Comparison of ENCODE assay signal across 12 cellular contexts in genomic region chr14:20280265-20280664, GRCh38. TPM values are rescaled to one million over a fixed set of nuclear protein-coding genes. Genes with fewer than 3 reads are reported as not detected.
DNase-seq lines count a peak whose midpoint lies in the region; ATAC-seq, FAIRE-seq and TF ChIP-seq lines count a peak whose summit lies in the region.
"Not testable (repeated sequence)": the region's sequence is repeated elsewhere in the genome, so short reads cannot be mapped to it uniquely, and the experiment has no call there.
"Had no signal": no experiment of that assay in that cellular context is flagged by ENCODE, and none has a peak within 500 bp of the region (broad histone marks: within the 10 kb centered on the region; RNA-seq: fewer than 3 reads in every experiment).

No MANE protein-coding gene starts in this region.

- not testable (repeated sequence) for H4K20me1 ChIP-seq in HepG2 (ENCODE audit: insufficient read depth, low read length)

- H3K9me3 ChIP-seq in CD8-positive, alpha-beta memory T cell (ENCODE audit: low read length); T-helper 17 cell (ENCODE audit: control insufficient read depth, low read length, poor library complexity, severe bottlenecking); HepG2 (ENCODE audit: low read length): not testable (repeated sequence)

- H3K36me3 Mint-ChIP-seq in CD8-positive, alpha-beta memory T cell: peaks cover 39 to 53% (median 42%) of the 10 kb centered on the region in 3 donors
- H3K36me3 Mint-ChIP-seq in T-helper 17 cell (ENCODE audit: low read depth): peaks cover 15% of the 10 kb centered on the region
- H3K36me3 Mint-ChIP-seq in activated CD4-positive, alpha-beta memory T cell treated with anti-CD3 and anti-CD28 coated beads for 36 hours: peaks cover 68% of the 10 kb centered on the region

- not testable (repeated sequence) for H3K9me3 Mint-ChIP-seq in CD8-positive, alpha-beta memory T cell
- H3K9me3 Mint-ChIP-seq in activated CD4-positive, alpha-beta memory T cell treated with anti-CD3 and anti-CD28 coated beads for 36 hours: peaks cover 17% of the 10 kb centered on the region

- intact Hi-C loops in activated CD4-positive, alpha-beta memory T cell treated with anti-CD3 and anti-CD28 coated beads for 36 hours (cut with micrococcal nuclease); HepG2 (cut with micrococcal nuclease; ENCODE audit: unreplicated experiment): not testable (repeated sequence)

- TF ChIP-seq POLR2A in HepG2 (IDR thresholded peaks at IDR 0.05; ENCODE audit: insufficient read depth in 1 of 2, low read depth in 2 of 2, low read length in 2 of 2): not testable (repeated sequence)

- peak overlapping the region in 5 of 7 donors; percentile 12 to 59 (median 50) for H3K4me3 Mint-ChIP-seq in CD8-positive, alpha-beta memory T cell
- peak overlapping the region; percentile 63 for H3K4me3 Mint-ChIP-seq in T-helper 17 cell
- H3K4me3 Mint-ChIP-seq in activated CD4-positive, alpha-beta memory T cell treated with anti-CD3 and anti-CD28 coated beads for 36 hours: not testable (repeated sequence)

- H3K27me3 ChIP-seq in CD8-positive, alpha-beta memory T cell (ENCODE audit: insufficient read depth, low read length, poor library complexity, severe bottlenecking); HepG2 (ENCODE audit: control insufficient read depth in 1 of 2, insufficient read depth in 2 of 2, low read length in 2 of 2): not testable (repeated sequence)

- H3K27ac ChIP-seq in CD8-positive, alpha-beta memory T cell (ENCODE audit: low read depth, low read length); HepG2 (ENCODE audit: extremely low read length, insufficient read depth, low read length): not testable (repeated sequence)

- POLR2A ChIA-PET in CD8-positive, alpha-beta memory T cell (lab: Charles Lee); activated CD4-positive, alpha-beta memory T cell treated with anti-CD3 and anti-CD28 coated beads for 36 hours (lab: Charles Lee); HepG2 (lab: Yijun Ruan, JAX): not testable (repeated sequence)

- H3K36me3 ChIP-seq in CD8-positive, alpha-beta memory T cell (ENCODE audit: insufficient read depth, low read length); HepG2 (replicated peaks in 1 of 2; ENCODE audit: control insufficient read depth in 1 of 2, insufficient read depth in 2 of 2, low read length in 2 of 2): not testable (repeated sequence)

- not testable (repeated sequence) for TF ChIP-seq EP300 in HepG2 (IDR thresholded peaks at IDR 0.05; ENCODE audit: low read depth in 2 of 2, low read length in 2 of 2); HepG2 (CRISPR knock-in tag; IDR thresholded peaks at IDR 0.05; ENCODE audit: borderline replicate concordance)

- peaks cover 25 to 36% (median 29%) of the 10 kb centered on the region in 3 donors for H3K4me1 Mint-ChIP-seq in CD8-positive, alpha-beta memory T cell
- H3K4me1 Mint-ChIP-seq in T-helper 17 cell: not testable (repeated sequence)
- H3K4me1 Mint-ChIP-seq in activated CD4-positive, alpha-beta memory T cell treated with anti-CD3 and anti-CD28 coated beads for 36 hours (ENCODE audit: low read depth): peaks cover 21% of the 10 kb centered on the region

- TF ChIP-seq CTCF in HepG2 (CRISPR knock-in tag; IDR thresholded peaks at IDR 0.05): not testable (repeated sequence)

- not testable (repeated sequence) for H3K79me2 ChIP-seq in HepG2 (ENCODE audit: insufficient read depth, low read length)

- TF ChIP-seq RAD21 in HepG2 (CRISPR knock-in tag; IDR thresholded peaks at IDR 0.05): not testable (repeated sequence)

- peak in 2 of 5 donors; percentile 13 to 51 for DNase-seq in CD8-positive, alpha-beta memory T cell
- peak; percentile 1 for DNase-seq in DMS53 treated with DMSO at 0.1 percent for 48 hours (lab: John Stamatoyannopoulos, UW; ENCODE audit: unreplicated experiment)
- DNase-seq in NCI-H2171 (lab: John Stamatoyannopoulos, UW): peak; percentile 5
- peak in 1 of 3 donors; percentile 5 for DNase-seq in T-helper 17 cell
- DNase-seq in activated CD4-positive, alpha-beta memory T cell treated with anti-CD3 and anti-CD28 coated beads for 36 hours: peak; percentile 14
- peak; percentile 63 for DNase-seq in activated effector memory CD4-positive, alpha-beta T cell treated with anti-CD3 and anti-CD28 coated beads, Interleukin-2, amount 50 U/mL, for 16 hours
- peak; percentile 35 for DNase-seq in HepG2 (ENCODE audit: low spot score)
- DNase-seq in ureter (ENCODE audit: low spot score): peak; percentile 60

- FAIRE-seq in HepG2 (lab: Jason Lieb, UNC): not testable (repeated sequence)

- in situ Hi-C loops in HepG2 (cut with HindIII; ENCODE audit: extremely low pct_ligation_motif_present, low pct_unique_long_range_greater_than_20kb): not testable (repeated sequence)

- peak overlapping the region; percentile 36; the same call in 1 of the 2 replicates for H3K4me2 ChIP-seq in HepG2 (ENCODE audit: low read depth, low read length)

- CTCF ChIA-PET in CD8-positive, alpha-beta memory T cell (lab: Charles Lee): interaction anchor here (0.8 kb wide), 1 partner anchor 48 kb away, joined by 3 read pairs; no protein-coding TSS in a partner anchor
- CTCF ChIA-PET in activated CD4-positive, alpha-beta memory T cell treated with anti-CD3 and anti-CD28 coated beads for 36 hours (lab: Charles Lee); HepG2 (lab: Yijun Ruan, JAX; ENCODE audit: low intra/inter-chr PET ratio, low total read pairs): not testable (repeated sequence)

- H3K9ac ChIP-seq in HepG2 (ENCODE audit: insufficient read depth, low read depth, low read length): not testable (repeated sequence)

- not testable (repeated sequence) for H2AFZ ChIP-seq in HepG2 (ENCODE audit: low read length)

- ATAC-seq in T-helper 17 cell, HepG2: not testable (repeated sequence)

- WGBS in HepG2 (ENCODE audit: low lambda C conversion rate): 37% methylated on average over 6 of the region's 7 CpGs

- H3K4me1 ChIP-seq in CD8-positive, alpha-beta memory T cell (ENCODE audit: insufficient read depth, low read length): not testable (repeated sequence)
- H3K4me1 ChIP-seq in HepG2 (ENCODE audit: insufficient read depth, low read length): peaks cover 18% of the 10 kb centered on the region

- not testable (repeated sequence) for H3K27me3 Mint-ChIP-seq in CD8-positive, alpha-beta memory T cell; T-helper 17 cell; activated CD4-positive, alpha-beta memory T cell treated with anti-CD3 and anti-CD28 coated beads for 36 hours

- BruUV-seq in HepG2 (replicated peaks; lab: Mats Ljungman, UMichigan): not testable (repeated sequence)

- peak overlapping the region in 3 of 8 donors; percentile 22 to 82 (median 29) for H3K27ac Mint-ChIP-seq in CD8-positive, alpha-beta memory T cell
- peak overlapping the region; percentile 71 for H3K27ac Mint-ChIP-seq in T-helper 17 cell
- not testable (repeated sequence) for H3K27ac Mint-ChIP-seq in activated CD4-positive, alpha-beta memory T cell treated with anti-CD3 and anti-CD28 coated beads for 36 hours

- not testable (repeated sequence) for H3K4me3 ChIP-seq in CD8-positive, alpha-beta memory T cell (ENCODE audit: low read length); HepG2 (replicated peaks in 1 of 3; ENCODE audit: insufficient read depth in 1 of 3, low read depth in 2 of 3, low read length in 3 of 3)

RNA-seq across cellular contexts. Expression of gene TTC5, which starts 25.5 kb away (rescaled TPM):
- total RNA-seq in CD8-positive, alpha-beta memory T cell: 10 to 100 TPM; 33.2 to 35.0 TPM
- polyA plus RNA-seq in CD8-positive, alpha-beta memory T cell: 21.5 TPM
- total RNA-seq in T-helper 17 cell (10 to 100 TPM; 16.5 TPM), HepG2 (2016; rRNA removed; fragmentation: Illumina TruSeq; extraction: Trizol) (28.5 and 44.6 TPM in 2 replicates), ureter (26.6 TPM)
- 10 to 100 TPM; 19.0 to 22.7 TPM for total RNA-seq in activated CD4-positive, alpha-beta memory T cell treated with anti-CD3 and anti-CD28 coated beads for 36 hours
- 2.1 and 3.3 TPM in 2 replicates for total RNA-seq in HepG2 (2016; cell fraction: cytosol; rRNA removed; fragmentation: Illumina TruSeq; extraction: Trizol; ENCODE audit: low read depth)
- 29.1 and 42.3 TPM in 2 replicates for total RNA-seq in HepG2 (2016; cell fraction: insoluble cytoplasmic fraction; rRNA removed; fragmentation: Illumina TruSeq; extraction: Trizol)
- total RNA-seq in HepG2 (2016; cell fraction: membrane; rRNA removed; fragmentation: Illumina TruSeq; extraction: Trizol): 6.0 and 8.2 TPM in 2 replicates
- total RNA-seq in HepG2 (2016; cell fraction: nucleus; rRNA removed; fragmentation: Illumina TruSeq; extraction: Trizol): 24.1 and 26.3 TPM in 2 replicates
- polyA plus RNA-seq in HepG2 (2011; rRNA removed): 8.2 and 8.7 TPM in 2 replicates
- polyA plus RNA-seq in HepG2 (2011; cell fraction: cytosol; rRNA removed): 7.3 and 7.4 TPM in 2 replicates
- 5.4 and 6.0 TPM in 2 replicates for polyA plus RNA-seq in HepG2 (2011; cell fraction: nucleus; rRNA removed)
- 8.6 and 11.7 TPM in 2 replicates for polyA plus RNA-seq in HepG2 (2012)
- 1.1 and 1.6 TPM in 2 replicates for polyA plus RNA-seq in HepG2 (2016; cell fraction: cytosol; fragmentation: Illumina TruSeq; extraction: Trizol; ENCODE audit: low read depth)
- 22.6 and 24.7 TPM in 2 replicates for polyA plus RNA-seq in HepG2 (2016; cell fraction: insoluble cytoplasmic fraction; fragmentation: Illumina TruSeq; extraction: Trizol; ENCODE audit: low read depth)
- polyA plus RNA-seq in HepG2 (2016; cell fraction: membrane; fragmentation: Illumina TruSeq; extraction: Trizol; ENCODE audit: low read depth): 2.5 and 3.2 TPM in 2 replicates
- 9.8 and 12.7 TPM in 2 replicates for polyA plus RNA-seq in HepG2 (2016; cell fraction: nucleus; fragmentation: Illumina TruSeq; extraction: Trizol; ENCODE audit: insufficient read depth, low read depth)
- polyA minus RNA-seq in HepG2 (2011; rRNA and poly(A)+ RNA removed; ENCODE audit: low replicate concordance): 22.5 and 23.7 TPM in 2 replicates
- polyA minus RNA-seq in HepG2 (2011; cell fraction: cytosol; rRNA and poly(A)+ RNA removed): 13.7 and 14.7 TPM in 2 replicates
- polyA minus RNA-seq in HepG2 (2011; cell fraction: nucleus; rRNA and poly(A)+ RNA removed): 39.7 and 40.9 TPM in 2 replicates

RNA-seq across cellular contexts. Expression of gene OR11H4, which starts 41.2 kb away (rescaled TPM):
- total RNA-seq in CD8-positive, alpha-beta memory T cell: not detected
- not detected for polyA plus RNA-seq in CD8-positive, alpha-beta memory T cell
- not detected for total RNA-seq in T-helper 17 cell
- not detected for total RNA-seq in activated CD4-positive, alpha-beta memory T cell treated with anti-CD3 and anti-CD28 coated beads for 36 hours
- not detected in 2 replicates for total RNA-seq in HepG2 (2016; rRNA removed; fragmentation: Illumina TruSeq; extraction: Trizol)
- total RNA-seq in HepG2 (2016; cell fraction: cytosol; rRNA removed; fragmentation: Illumina TruSeq; extraction: Trizol; ENCODE audit: low read depth): not detected in 2 replicates
- total RNA-seq in HepG2 (2016; cell fraction: insoluble cytoplasmic fraction; rRNA removed; fragmentation: Illumina TruSeq; extraction: Trizol): not detected in 2 replicates
- total RNA-seq in HepG2 (2016; cell fraction: membrane; rRNA removed; fragmentation: Illumina TruSeq; extraction: Trizol): not detected in 2 replicates
- total RNA-seq in HepG2 (2016; cell fraction: nucleus; rRNA removed; fragmentation: Illumina TruSeq; extraction: Trizol): not detected in 2 replicates
- polyA plus RNA-seq in HepG2 (2011; rRNA removed): not detected in 2 replicates
- polyA plus RNA-seq in HepG2 (2011; cell fraction: cytosol; rRNA removed): not detected in 2 replicates
- not detected in 2 replicates for polyA plus RNA-seq in HepG2 (2011; cell fraction: nucleus; rRNA removed)
- polyA plus RNA-seq in HepG2 (2012): not detected in 2 replicates
- polyA plus RNA-seq in HepG2 (2016; cell fraction: cytosol; fragmentation: Illumina TruSeq; extraction: Trizol; ENCODE audit: low read depth): not detected in 2 replicates
- polyA plus RNA-seq in HepG2 (2016; cell fraction: insoluble cytoplasmic fraction; fragmentation: Illumina TruSeq; extraction: Trizol; ENCODE audit: low read depth): not detected in 2 replicates
- polyA plus RNA-seq in HepG2 (2016; cell fraction: membrane; fragmentation: Illumina TruSeq; extraction: Trizol; ENCODE audit: low read depth): not detected in 2 replicates
- not detected in 2 replicates for polyA plus RNA-seq in HepG2 (2016; cell fraction: nucleus; fragmentation: Illumina TruSeq; extraction: Trizol; ENCODE audit: insufficient read depth, low read depth)
- not detected in 2 replicates for polyA minus RNA-seq in HepG2 (2011; rRNA and poly(A)+ RNA removed; ENCODE audit: low replicate concordance)
- polyA minus RNA-seq in HepG2 (2011; cell fraction: cytosol; rRNA and poly(A)+ RNA removed): not detected in 2 replicates
- polyA minus RNA-seq in HepG2 (2011; cell fraction: nucleus; rRNA and poly(A)+ RNA removed): not detected in 2 replicates
- total RNA-seq in ureter: not detected
- total RNA-seq: A673, H1, Peyer's patch had no signal
- polyA plus RNA-seq: H1, SK-N-SH had no signal

RNA-seq across cellular contexts. Expression of gene OR11H7, which starts 51.5 kb away (rescaled TPM):
- total RNA-seq in CD8-positive, alpha-beta memory T cell: not detected
- polyA plus RNA-seq in CD8-positive, alpha-beta memory T cell: not detected
- total RNA-seq in T-helper 17 cell (not detected), HepG2 (2016; rRNA removed; fragmentation: Illumina TruSeq; extraction: Trizol) (not detected in 2 replicates), ureter (not detected)
- not detected for total RNA-seq in activated CD4-positive, alpha-beta memory T cell treated with anti-CD3 and anti-CD28 coated beads for 36 hours
- total RNA-seq in HepG2 (2016; cell fraction: cytosol; rRNA removed; fragmentation: Illumina TruSeq; extraction: Trizol; ENCODE audit: low read depth): not detected in 2 replicates
- not detected in 2 replicates for total RNA-seq in HepG2 (2016; cell fraction: insoluble cytoplasmic fraction; rRNA removed; fragmentation: Illumina TruSeq; extraction: Trizol)
- not detected in 2 replicates for total RNA-seq in HepG2 (2016; cell fraction: membrane; rRNA removed; fragmentation: Illumina TruSeq; extraction: Trizol)
- not detected in 2 replicates for total RNA-seq in HepG2 (2016; cell fraction: nucleus; rRNA removed; fragmentation: Illumina TruSeq; extraction: Trizol)
- not detected in 2 replicates for polyA plus RNA-seq in HepG2 (2011; rRNA removed)
- not detected in 2 replicates for polyA plus RNA-seq in HepG2 (2011; cell fraction: cytosol; rRNA removed)
- polyA plus RNA-seq in HepG2 (2011; cell fraction: nucleus; rRNA removed): not detected in 2 replicates
- polyA plus RNA-seq in HepG2 (2012): not detected in 2 replicates
- polyA plus RNA-seq in HepG2 (2016; cell fraction: cytosol; fragmentation: Illumina TruSeq; extraction: Trizol; ENCODE audit: low read depth): not detected in 2 replicates
- not detected in 2 replicates for polyA plus RNA-seq in HepG2 (2016; cell fraction: insoluble cytoplasmic fraction; fragmentation: Illumina TruSeq; extraction: Trizol; ENCODE audit: low read depth)
- not detected in 2 replicates for polyA plus RNA-seq in HepG2 (2016; cell fraction: membrane; fragmentation: Illumina TruSeq; extraction: Trizol; ENCODE audit: low read depth)
- not detected in 2 replicates for polyA plus RNA-seq in HepG2 (2016; cell fraction: nucleus; fragmentation: Illumina TruSeq; extraction: Trizol; ENCODE audit: insufficient read depth, low read depth)
- not detected in 2 replicates for polyA minus RNA-seq in HepG2 (2011; rRNA and poly(A)+ RNA removed; ENCODE audit: low replicate concordance)
- polyA minus RNA-seq in HepG2 (2011; cell fraction: cytosol; rRNA and poly(A)+ RNA removed): not detected in 2 replicates
- polyA minus RNA-seq in HepG2 (2011; cell fraction: nucleus; rRNA and poly(A)+ RNA removed): not detected in 2 replicates
- total RNA-seq: A673, H1, Peyer's patch had no signal
- polyA plus RNA-seq: H1, SK-N-SH had no signal

RNA-seq across cellular contexts. Expression of gene CCNB1IP1, which starts 52.8 kb away (rescaled TPM):
- total RNA-seq in CD8-positive, alpha-beta memory T cell: 10 to 100 TPM; 43.6 to 50.5 TPM
- 16.8 TPM for polyA plus RNA-seq in CD8-positive, alpha-beta memory T cell
- total RNA-seq in T-helper 17 cell (10 to 100 TPM; 20.2 to 26.3 TPM), HepG2 (2016; rRNA removed; fragmentation: Illumina TruSeq; extraction: Trizol) (98.3 and 110 TPM in 2 replicates), ureter (38.3 TPM)
- total RNA-seq in activated CD4-positive, alpha-beta memory T cell treated with anti-CD3 and anti-CD28 coated beads for 36 hours: 10 to 100 TPM; 70.2 to 77.4 TPM
- 75.4 and 85.5 TPM in 2 replicates for total RNA-seq in HepG2 (2016; cell fraction: cytosol; rRNA removed; fragmentation: Illumina TruSeq; extraction: Trizol; ENCODE audit: low read depth)
- 104 and 112 TPM in 2 replicates for total RNA-seq in HepG2 (2016; cell fraction: insoluble cytoplasmic fraction; rRNA removed; fragmentation: Illumina TruSeq; extraction: Trizol)
- total RNA-seq in HepG2 (2016; cell fraction: membrane; rRNA removed; fragmentation: Illumina TruSeq; extraction: Trizol): 171 and 187 TPM in 2 replicates
- total RNA-seq in HepG2 (2016; cell fraction: nucleus; rRNA removed; fragmentation: Illumina TruSeq; extraction: Trizol): 99.1 and 105 TPM in 2 replicates
- polyA plus RNA-seq in HepG2 (2011; rRNA removed): 101 and 125 TPM in 2 replicates
- polyA plus RNA-seq in HepG2 (2011; cell fraction: cytosol; rRNA removed): 77.6 and 112 TPM in 2 replicates
- polyA plus RNA-seq in HepG2 (2011; cell fraction: nucleus; rRNA removed): 39.1 and 52.4 TPM in 2 replicates
- 128 and 248 TPM in 2 replicates for polyA plus RNA-seq in HepG2 (2012)
- polyA plus RNA-seq in HepG2 (2016; cell fraction: cytosol; fragmentation: Illumina TruSeq; extraction: Trizol; ENCODE audit: low read depth): 78.2 and 81.7 TPM in 2 replicates
- 105 and 127 TPM in 2 replicates for polyA plus RNA-seq in HepG2 (2016; cell fraction: insoluble cytoplasmic fraction; fragmentation: Illumina TruSeq; extraction: Trizol; ENCODE audit: low read depth)
- 158 and 172 TPM in 2 replicates for polyA plus RNA-seq in HepG2 (2016; cell fraction: membrane; fragmentation: Illumina TruSeq; extraction: Trizol; ENCODE audit: low read depth)
- 120 and 124 TPM in 2 replicates for polyA plus RNA-seq in HepG2 (2016; cell fraction: nucleus; fragmentation: Illumina TruSeq; extraction: Trizol; ENCODE audit: insufficient read depth, low read depth)
- polyA minus RNA-seq in HepG2 (2011; rRNA and poly(A)+ RNA removed; ENCODE audit: low replicate concordance): 49.3 and 81.3 TPM in 2 replicates
- polyA minus RNA-seq in HepG2 (2011; cell fraction: cytosol; rRNA and poly(A)+ RNA removed): 24.8 and 37.2 TPM in 2 replicates
- polyA minus RNA-seq in HepG2 (2011; cell fraction: nucleus; rRNA and poly(A)+ RNA removed): 98.6 and 129 TPM in 2 replicates

RNA-seq across cellular contexts. Expression of gene OR11H6, which starts 56.8 kb away (rescaled TPM):
- total RNA-seq in CD8-positive, alpha-beta memory T cell: not detected
- not detected for polyA plus RNA-seq in CD8-positive, alpha-beta memory T cell
- total RNA-seq in T-helper 17 cell (not detected), HepG2 (2016; rRNA removed; fragmentation: Illumina TruSeq; extraction: Trizol) (not detected in 2 replicates), ureter (not detected)
- total RNA-seq in activated CD4-positive, alpha-beta memory T cell treated with anti-CD3 and anti-CD28 coated beads for 36 hours: not detected
- not detected in 2 replicates for total RNA-seq in HepG2 (2016; cell fraction: cytosol; rRNA removed; fragmentation: Illumina TruSeq; extraction: Trizol; ENCODE audit: low read depth)
- not detected in 2 replicates for total RNA-seq in HepG2 (2016; cell fraction: insoluble cytoplasmic fraction; rRNA removed; fragmentation: Illumina TruSeq; extraction: Trizol)
- total RNA-seq in HepG2 (2016; cell fraction: membrane; rRNA removed; fragmentation: Illumina TruSeq; extraction: Trizol): not detected in 2 replicates
- total RNA-seq in HepG2 (2016; cell fraction: nucleus; rRNA removed; fragmentation: Illumina TruSeq; extraction: Trizol): not detected in 2 replicates
- polyA plus RNA-seq in HepG2 (2011; rRNA removed): not detected in 2 replicates
- polyA plus RNA-seq in HepG2 (2011; cell fraction: cytosol; rRNA removed): not detected in 2 replicates
- not detected in 2 replicates for polyA plus RNA-seq in HepG2 (2011; cell fraction: nucleus; rRNA removed)
- not detected in 2 replicates for polyA plus RNA-seq in HepG2 (2012)
- not detected in 2 replicates for polyA plus RNA-seq in HepG2 (2016; cell fraction: cytosol; fragmentation: Illumina TruSeq; extraction: Trizol; ENCODE audit: low read depth)
- polyA plus RNA-seq in HepG2 (2016; cell fraction: insoluble cytoplasmic fraction; fragmentation: Illumina TruSeq; extraction: Trizol; ENCODE audit: low read depth): not detected in 2 replicates
- not detected in 2 replicates for polyA plus RNA-seq in HepG2 (2016; cell fraction: membrane; fragmentation: Illumina TruSeq; extraction: Trizol; ENCODE audit: low read depth)
- polyA plus RNA-seq in HepG2 (2016; cell fraction: nucleus; fragmentation: Illumina TruSeq; extraction: Trizol; ENCODE audit: insufficient read depth, low read depth): not detected in 2 replicates
- polyA minus RNA-seq in HepG2 (2011; rRNA and poly(A)+ RNA removed; ENCODE audit: low replicate concordance): not detected in 2 replicates
- not detected in 2 replicates for polyA minus RNA-seq in HepG2 (2011; cell fraction: cytosol; rRNA and poly(A)+ RNA removed)
- not detected in 2 replicates for polyA minus RNA-seq in HepG2 (2011; cell fraction: nucleus; rRNA and poly(A)+ RNA removed)
- total RNA-seq: A673, H1, Peyer's patch had no signal
- polyA plus RNA-seq: H1, SK-N-SH had no signal
